ENCODE assay signal across 12 cellular contexts in genomic region chr10:88913157-88913556, GRCh38. TPM values are rescaled to one million over a fixed set of nuclear protein-coding genes. Genes with fewer than 3 reads are reported as not detected.
DNase-seq lines count a peak whose midpoint lies in the region; ATAC-seq and TF ChIP-seq lines count a peak whose summit lies in the region.
"Had no signal": no experiment of that assay in that cellular context is flagged by ENCODE, and none has a peak within 500 bp of the region (broad histone marks: within the 10 kb centered on the region; RNA-seq: fewer than 3 reads in every experiment).

No MANE protein-coding gene starts in this region.

- TF ChIP-seq CTCF in right atrium auricular region (IDR thresholded peaks at IDR 0.05) = no peak

- H3K36me3 ChIP-seq in right atrium auricular region (no peaks in the 10 kb centered on the region), subcutaneous abdominal adipose tissue (ENCODE audit: control insufficient read depth in 5 of 5, insufficient read depth in 5 of 5, low read length in 5 of 5) (peaks cover 2 to 18% (median 6%) of the 10 kb centered on the region in 5 donors)

- H3K27ac ChIP-seq in right atrium auricular region (peak overlapping the region; percentile 49 to 56), subcutaneous abdominal adipose tissue (ENCODE audit: low read depth, low read length) (peak overlapping the region; percentile 11)
- H3K27ac ChIP-seq: parathyroid adenoma had no signal

- H3K4me3 ChIP-seq in right atrium auricular region (no peak overlapping the region), subcutaneous abdominal adipose tissue (ENCODE audit: low read depth in 1 of 5, low read length in 5 of 5) (peak overlapping the region in 4 of 5 donors; percentile 2 to 28 (median 10))

- DNase-seq in NCI-H128 (lab: John Stamatoyannopoulos, UW; ENCODE audit: unreplicated experiment) (peak; percentile 15), NCI-H82 (lab: John Stamatoyannopoulos, UW) (peak; percentile 92), right atrium auricular region (ENCODE audit: low spot score) (no peak), erythroblast (lab: John Stamatoyannopoulos, UW) (no peak), kidney glomerular epithelial cell (lab: John Stamatoyannopoulos, UW) (no peak)
- DNase-seq: activated CD4-positive, CD25-positive, alpha-beta regulatory T cell treated with anti-CD3 and anti-CD28 coated beads, Interleukin-2, amount 50 U/mL, for 72 hours; Calu3; effector CD4-positive, alpha-beta T cell; Karpas-422 had no signal

- H3K9me3 ChIP-seq in right atrium auricular region (no peaks in the 10 kb centered on the region), subcutaneous abdominal adipose tissue (ENCODE audit: control insufficient read depth in 5 of 5, low read length in 5 of 5) (no peaks in the 10 kb centered on the region)

- H3K9ac ChIP-seq in subcutaneous abdominal adipose tissue (ENCODE audit: low read length in 5 of 5) = peak overlapping the region in 1 of 5 donors; percentile 5
- H3K9ac ChIP-seq: parathyroid adenoma had no signal

- no peak for ATAC-seq in HG03571 (IDR thresholded peaks at IDR 0.05; ENCODE audit: unreplicated experiment)

- no peak for TF ChIP-seq POLR2A in erythroblast (IDR thresholded peaks at IDR 0.05; ENCODE audit: low read length)

- no peaks in the 10 kb centered on the region for H3K4me1 ChIP-seq in right atrium auricular region
- peaks cover 6 to 29% (median 25%) of the 10 kb centered on the region in 5 donors for H3K4me1 ChIP-seq in subcutaneous abdominal adipose tissue (ENCODE audit: control insufficient read depth in 5 of 5, insufficient read depth in 5 of 5, low read length in 5 of 5)
- H3K4me1 ChIP-seq: parathyroid adenoma had no signal

- H3K27me3 ChIP-seq in right atrium auricular region (no peaks in the 10 kb centered on the region), subcutaneous abdominal adipose tissue (ENCODE audit: control insufficient read depth in 5 of 5, insufficient read depth in 4 of 5, low read length in 5 of 5) (no peaks in the 10 kb centered on the region)

RNA-seq across cellular contexts. Expression of gene STAMBPL1, which starts 33.1 kb away (rescaled TPM):
- total RNA-seq in right atrium auricular region = 10 to 100 TPM in 1 of 2 donors, 1 to 10 TPM in 1; 8.8 to 13.8 TPM

RNA-seq across cellular contexts. Expression of gene ACTA2, which starts 39.4 kb away (rescaled TPM):
- total RNA-seq in right atrium auricular region = 1,000 to 10,000 TPM in 1 of 2 donors, 100 to 1,000 TPM in 1; 934 to 1,936 TPM

Comparison
In these comparisons a context has a peak if more than half of its experiments do, and no peak if none do; other contexts are left out.
1. DNase-seq: peak in NCI-H128 (single experiment) and NCI-H82 (single experiment); none in right atrium auricular region (single experiment), erythroblast (0 of 2) and kidney glomerular epithelial cell (single experiment).
2. H3K4me3 ChIP-seq: peak in subcutaneous abdominal adipose tissue (4 of 5); none in right atrium auricular region (0 of 2).